Comparison of ENCODE assay signal across 8 cellular contexts in the genomic region with DNA sequence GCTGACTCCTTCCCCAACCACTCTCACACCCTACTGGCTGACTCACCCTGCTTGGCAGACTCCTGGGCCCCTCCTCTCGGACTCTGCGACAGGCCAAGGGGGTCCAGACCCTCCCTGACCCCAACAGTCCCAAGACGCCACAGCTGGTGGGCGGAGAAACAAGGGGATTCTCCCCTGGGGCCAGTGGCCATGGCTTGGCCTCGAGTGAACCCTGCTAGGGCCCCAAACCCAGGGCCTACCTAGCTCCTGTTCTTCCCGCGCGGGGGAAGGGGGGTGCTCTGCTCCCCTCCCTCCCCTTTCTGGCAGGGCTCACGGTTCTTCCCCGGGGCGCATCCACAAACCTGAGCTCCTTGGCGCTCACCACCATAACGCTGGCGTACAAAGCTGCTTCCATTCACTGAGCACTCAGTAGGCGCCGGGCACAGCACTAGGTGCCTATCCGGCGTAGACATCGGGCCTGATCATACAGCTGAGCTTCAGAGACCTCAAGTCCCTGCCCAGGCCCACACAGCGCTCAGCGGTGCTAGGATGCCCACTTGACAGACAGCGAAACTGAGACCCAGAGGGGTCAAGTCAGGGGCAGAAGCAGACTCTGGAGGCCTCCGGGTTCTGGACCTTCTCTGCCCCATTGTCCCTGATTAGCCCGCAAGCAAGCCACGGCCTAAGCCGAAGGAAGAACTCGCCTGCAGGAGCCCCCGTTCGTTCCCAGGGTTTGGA. TPM values are rescaled to one million over a fixed set of nuclear protein-coding genes. Genes with fewer than 3 reads are reported as not detected.
DNase-seq lines count a peak whose midpoint lies in the region; ATAC-seq and TF ChIP-seq lines count a peak whose summit lies in the region.

No MANE protein-coding gene starts in this region.

- peaks cover 2% of the 10 kb centered on the region for H3K9me3 Mint-ChIP-seq in Calu3 (ENCODE audit: low read depth, unreplicated experiment)

- in situ Hi-C loops in brain microvascular endothelial cell (cut with HindIII; ENCODE audit: low pct_ligation_motif_present, low sequenced_read_pairs), result no loop called here

- no peak for TF ChIP-seq CTCF in Calu3 (IDR thresholded peaks at IDR 0.05; ENCODE audit: unreplicated experiment)
- TF ChIP-seq CTCF in Peyer's patch (IDR thresholded peaks at IDR 0.05), result no peak
- TF ChIP-seq CTCF in brain microvascular endothelial cell (IDR thresholded peaks at IDR 0.05; ENCODE audit: low read depth, low read length, missing control alignments), result no peak
- no peak for TF ChIP-seq CTCF in lung (IDR thresholded peaks at IDR 0.05; ENCODE audit: control extremely low read depth, extremely low read depth)
- no peak for TF ChIP-seq CTCF in testis (IDR thresholded peaks at IDR 0.05)

- peak overlapping the region; percentile 69 for H3K4me3 Mint-ChIP-seq in Calu3 (ENCODE audit: low read depth, unreplicated experiment)

- CTCF ChIA-PET in Calu3 (lab: Charles Lee), result no interaction called here

- no peak for ATAC-seq in lung (ENCODE audit: insufficient read depth, low FRiP score)
- ATAC-seq in GM19351 (IDR thresholded peaks at IDR 0.05; ENCODE audit: unreplicated experiment), result no peak
- no peak for ATAC-seq in GM19455 (IDR thresholded peaks at IDR 0.05; ENCODE audit: unreplicated experiment)

- H3K27me3 Mint-ChIP-seq in Calu3 (ENCODE audit: unreplicated experiment), result peaks cover 42% of the 10 kb centered on the region

- 31 to 35% methylated on average over 29 of the region's 29 CpGs for WGBS in lung, 2 donors
- 29 to 45% methylated on average over 11 to 23 of the region's 29 CpGs for WGBS in testis, 2 donors

- peaks cover 15% of the 10 kb centered on the region for H3K36me3 Mint-ChIP-seq in Calu3 (ENCODE audit: insufficient read depth, unreplicated experiment)

- H3K4me1 Mint-ChIP-seq in Calu3 (ENCODE audit: low read depth, unreplicated experiment), result no peaks in the 10 kb centered on the region

- H3K27ac Mint-ChIP-seq in Calu3 (ENCODE audit: unreplicated experiment), result no peak overlapping the region

- no peaks in the 10 kb centered on the region for H3K36me3 ChIP-seq in Peyer's patch
- H3K36me3 ChIP-seq in brain microvascular endothelial cell (replicated peaks), result no peaks in the 10 kb centered on the region
- H3K36me3 ChIP-seq in lung (ENCODE audit: control insufficient read depth in 2 of 2, insufficient read depth in 2 of 2, low read length in 2 of 2), result no peaks in the 10 kb centered on the region
- no peaks in the 10 kb centered on the region for H3K36me3 ChIP-seq in testis (ENCODE audit: low read depth, missing control alignments)

- H3K27me3 ChIP-seq in Peyer's patch (no peaks in the 10 kb centered on the region), brain microvascular endothelial cell (replicated peaks) (no peaks in the 10 kb centered on the region), lung (ENCODE audit: control insufficient read depth, insufficient read depth) (no peaks in the 10 kb centered on the region), testis (no peaks in the 10 kb centered on the region)

- H3K27ac ChIP-seq in Peyer's patch (peak overlapping the region; percentile 74 to 92 (median 84)), brain microvascular endothelial cell (peak overlapping the region; percentile 39), lung (ENCODE audit: low read depth in 1 of 2, low read length in 1 of 2) (peak overlapping the region; percentile 50 to 54), testis (peak overlapping the region; percentile 12 to 65)

- TF ChIP-seq POLR2A in Peyer's patch (IDR thresholded peaks at IDR 0.05) (no peak), testis (IDR thresholded peaks at IDR 0.05) (no peak)

- peaks cover 0 to 25% (median 20%) of the 10 kb centered on the region in 4 donors for H3K4me1 ChIP-seq in Peyer's patch
- H3K4me1 ChIP-seq in lung (ENCODE audit: control insufficient read depth in 2 of 2, insufficient read depth in 2 of 2, low read length in 2 of 2), result peaks cover 0 to 16% of the 10 kb centered on the region in 2 donors
- peaks cover 9% of the 10 kb centered on the region for H3K4me1 ChIP-seq in testis

- intact Hi-C loops in Calu3 (cut with micrococcal nuclease; ENCODE audit: unreplicated experiment), result no loop called here
- intact Hi-C loops in testis (cut with DNase I; ENCODE audit: low total_unique reads), result no loop called here

- DNase-seq in Calu3 (no peak), Peyer's patch (peak in 2 of 3 donors; percentile 42 to 67), brain microvascular endothelial cell (no peak), lung (ENCODE audit: low spot score) (no peak), testis (no peak), HUDEP-2 (lab: John Stamatoyannopoulos, UW; ENCODE audit: unreplicated experiment in 76 of 76) (no peak)

- no TSS peak for BruUV-seq in Calu3 (replicated peaks; lab: Mats Ljungman, UMichigan)

- no peaks in the 10 kb centered on the region for H3K9me3 ChIP-seq in Peyer's patch
- no peaks in the 10 kb centered on the region for H3K9me3 ChIP-seq in lung (ENCODE audit: control insufficient read depth in 2 of 2, insufficient read depth in 1 of 2, low read length in 1 of 2)
- no peaks in the 10 kb centered on the region for H3K9me3 ChIP-seq in testis

- peak overlapping the region; percentile 70 to 95 (median 87) for H3K4me3 ChIP-seq in Peyer's patch
- H3K4me3 ChIP-seq in brain microvascular endothelial cell (ENCODE audit: low read depth, low read length), result peak overlapping the region; percentile 63
- peak overlapping the region; percentile 53 for H3K4me3 ChIP-seq in lung
- H3K4me3 ChIP-seq in testis, result peak overlapping the region; percentile 52 to 78

RNA-seq across cellular contexts. Expression of a gene that starts 0.6 kb away (rescaled TPM):
- total RNA-seq in Calu3 (2022), result 7.5 and 8.9 TPM in 2 replicates
- total RNA-seq in Peyer's patch, result 10 to 100 TPM in 1 of 4 donors, 1 to 10 TPM in 3; 1.6 to 25.6 (median 5.0) TPM
- 1 to 10 TPM; 6.2 to 9.8 TPM for total RNA-seq in lung
- polyA plus RNA-seq in lung, result 10 to 100 TPM in 1 of 2 donors, 1 to 10 TPM in 1; 4.2 to 55.2 TPM
- 10 to 100 TPM; 10.0 to 11.2 TPM for total RNA-seq in testis
- 8.2 TPM for polyA plus RNA-seq in testis (ENCODE audit: insufficient read depth, low read depth, low replicate concordance)

Comparison
In these comparisons a context has a peak if more than half of its experiments do, and no peak if none do; other contexts are left out.
1. DNase-seq: peak in Peyer's patch (2 of 3); none in Calu3 (single experiment), brain microvascular endothelial cell (single experiment), lung (single experiment), testis (single experiment) and HUDEP-2 (0 of 76).
2. Peak in every context shown above with its lines, with median percentiles within 50 percentile points of each other: H3K27ac ChIP-seq and H3K4me3 ChIP-seq.